ENCODE assay signal across 31 cellular contexts in genomic region chr4:52946811-52947210, GRCh38.
DNase-seq lines count a peak whose midpoint lies in the region; ATAC-seq and TF ChIP-seq lines count a peak whose summit lies in the region.
"Had no signal": no experiment of that assay in that cellular context is flagged by ENCODE, and none has a peak within 500 bp of the region (broad histone marks: within the 10 kb centered on the region; RNA-seq: fewer than 3 reads in every experiment).

No MANE protein-coding gene starts in this region.

- no peaks in the 10 kb centered on the region for H3K36me3 ChIP-seq in BE2C
- H3K36me3 ChIP-seq in heart left ventricle, result no peaks in the 10 kb centered on the region
- H3K36me3 ChIP-seq: lower lobe of right lung, ovary, stomach, thyroid gland, uterus had no signal

- DNase-seq in BE2C, result peak; percentile 12
- DNase-seq in WTC11 (ENCODE audit: low spot score), result no peak
- peak in 4 of 5 donors; percentile 36 to 69 (median 53) for DNase-seq in heart left ventricle
- no peak for DNase-seq in neural crest cell (ENCODE audit: low read depth, low spot score)
- no peak for DNase-seq in activated CD4-positive, alpha-beta T cell treated with anti-CD3 and anti-CD28 coated beads, Interleukin-2, amount 50 U/mL, for 1 hour
- no peak for DNase-seq in NCI-H1048 (lab: John Stamatoyannopoulos, UW)
- no peak for DNase-seq in natural killer cell treated with Interleukin-12 subunit alpha and Interleukin-12 subunit beta and Interleukin-15 and Interleukin-18, amount 100 ng/mL, for 72 hours (ENCODE audit: low spot score)
- DNase-seq: activated CD8-positive, alpha-beta T cell treated with anti-CD3 and anti-CD28 coated beads, Interleukin-2, amount 10 ng/mL, durations not matched to agents 7 days and 5 days; anterior cingulate cortex; CD4-positive, alpha-beta T cell; dermis blood vessel endothelial cell; endodermal cell; GOT3; head of caudate nucleus; HFFc6; lower lobe of right lung; midbrain; naive thymus-derived CD8-positive, alpha-beta T cell; NCI-H1092; NCI-H1694; NCI-H524 treated with DMSO at 0.1 percent for 48 hours; ovary; PC-9; stimulated activated CD4-positive, alpha-beta T cell treated with anti-CD3 and anti-CD28 coated beads, Interleukin-12 subunit alpha, Interleukin-12 subunit beta, amount 100 ng/mL, for 4 hours; stimulated activated CD4-positive, alpha-beta T cell treated with anti-CD3 and anti-CD28 coated beads, Interleukin-2, amount 100 ng/mL, for 48 hours; stomach; thyroid gland; uterus had no signal

- H3K9me3 ChIP-seq in BE2C, result no peaks in the 10 kb centered on the region
- H3K9me3 ChIP-seq in heart left ventricle, result no peaks in the 10 kb centered on the region
- H3K9me3 ChIP-seq: lower lobe of right lung, ovary, stomach, thyroid gland, uterus had no signal

- H3K27me3 Mint-ChIP-seq in WTC11 (ENCODE audit: low read depth) (no peaks in the 10 kb centered on the region), neural crest cell (ENCODE audit: low read depth) (no peaks in the 10 kb centered on the region)
- H3K27me3 Mint-ChIP-seq in natural killer cell treated with Interleukin-12 subunit alpha and Interleukin-12 subunit beta and Interleukin-15 and Interleukin-18, amount 100 ng/mL, for 72 hours, result no peaks in the 10 kb centered on the region
- H3K27me3 Mint-ChIP-seq: activated naive CD8-positive, alpha-beta T cell; CD4-positive, alpha-beta T cell; naive thymus-derived CD8-positive, alpha-beta T cell had no signal

- CTCF ChIA-PET in WTC11 (lab: Charles Lee), result interaction anchor here (0.9 to 1.0 kb wide), 2 partner anchors 35 to 401 kb away, joined by 3 to 5 read pairs; no protein-coding TSS in a partner anchor

- H3K4me3 Mint-ChIP-seq in WTC11 (no peak overlapping the region), neural crest cell (no peak overlapping the region)
- H3K4me3 Mint-ChIP-seq in natural killer cell treated with Interleukin-12 subunit alpha and Interleukin-12 subunit beta and Interleukin-15 and Interleukin-18, amount 100 ng/mL, for 72 hours, result no peak overlapping the region
- H3K4me3 Mint-ChIP-seq: activated CD8-positive, alpha-beta T cell treated with anti-CD3 and anti-CD28 coated beads, Interleukin-2, amount 10 ng/mL, durations not matched to agents 7 days and 5 days; activated naive CD8-positive, alpha-beta T cell; CD4-positive, alpha-beta T cell; endodermal cell; HFFc6; naive thymus-derived CD8-positive, alpha-beta T cell; T-helper 2 cell treated with Interferon-gamma antibody and Interleukin-4, amounts not matched to agents 5 μg/mL and 100 μg/mL, for 36 hours had no signal

- POLR2A ChIA-PET in WTC11 (lab: Charles Lee), result no interaction called here

- no peak overlapping the region for H3K4me3 ChIP-seq in BE2C (ENCODE audit: low read depth, low read length)
- H3K4me3 ChIP-seq in heart left ventricle, result no peak overlapping the region
- H3K4me3 ChIP-seq: lower lobe of right lung, ovary, PC-9, stomach, thyroid gland, uterus had no signal

- TF ChIP-seq CTCF in BE2C (IDR thresholded peaks at IDR 0.05; ENCODE audit: low read depth, low read length), result no peak
- no peak for TF ChIP-seq CTCF in WTC11 (IDR thresholded peaks at IDR 0.05)
- no peak for TF ChIP-seq CTCF in heart left ventricle (IDR thresholded peaks at IDR 0.05)
- no peak for TF ChIP-seq CTCF in neural crest cell (conservative IDR thresholded peaks at IDR 0.05)

- H3K9me3 Mint-ChIP-seq in WTC11 (peaks cover 8% of the 10 kb centered on the region), neural crest cell (peaks cover 2% of the 10 kb centered on the region)
- no peaks in the 10 kb centered on the region for H3K9me3 Mint-ChIP-seq in natural killer cell treated with Interleukin-12 subunit alpha and Interleukin-12 subunit beta and Interleukin-15 and Interleukin-18, amount 100 ng/mL, for 72 hours
- H3K9me3 Mint-ChIP-seq: CD4-positive, alpha-beta T cell; endodermal cell; HFFc6; naive thymus-derived CD8-positive, alpha-beta T cell; T-helper 2 cell treated with Interferon-gamma antibody and Interleukin-4, amounts not matched to agents 5 μg/mL and 100 μg/mL, for 36 hours had no signal

- ATAC-seq in WTC11, result 0 out of 2 replicates have a peak, but pooled peaks have one; percentile 20
- peak; percentile 95 to 98 (median 96) for ATAC-seq in heart left ventricle
- ATAC-seq in HG03196 (IDR thresholded peaks at IDR 0.05; ENCODE audit: unreplicated experiment), result no peak
- ATAC-seq in natural killer cell treated with Interleukin-12 subunit alpha and Interleukin-12 subunit beta and Interleukin-15 and Interleukin-18, amount 100 ng/mL, for 72 hours, result no peak
- ATAC-seq: activated CD8-positive, alpha-beta T cell treated with anti-CD3 and anti-CD28 coated beads, Interleukin-2, amount 10 ng/mL, durations not matched to agents 7 days and 5 days; lower lobe of right lung; naive thymus-derived CD8-positive, alpha-beta T cell had no signal

- H3K4me1 Mint-ChIP-seq in WTC11 (peaks cover 39% of the 10 kb centered on the region), neural crest cell (peaks cover 35% of the 10 kb centered on the region)
- H3K4me1 Mint-ChIP-seq in natural killer cell treated with Interleukin-12 subunit alpha and Interleukin-12 subunit beta and Interleukin-15 and Interleukin-18, amount 100 ng/mL, for 72 hours (ENCODE audit: low read depth in 2 of 2), result peaks cover 0 to 3% of the 10 kb centered on the region in 2 donors

- intact Hi-C loops in heart left ventricle (cut with DNase I), result no loop called here

- no peak overlapping the region for H3K27ac Mint-ChIP-seq in WTC11
- H3K27ac Mint-ChIP-seq in neural crest cell (ENCODE audit: unreplicated experiment), result peak overlapping the region; percentile 68
- no peak overlapping the region for H3K27ac Mint-ChIP-seq in natural killer cell treated with Interleukin-12 subunit alpha and Interleukin-12 subunit beta and Interleukin-15 and Interleukin-18, amount 100 ng/mL, for 72 hours
- H3K27ac Mint-ChIP-seq: activated CD8-positive, alpha-beta T cell treated with anti-CD3 and anti-CD28 coated beads, Interleukin-2, amount 10 ng/mL, durations not matched to agents 7 days and 5 days; activated naive CD8-positive, alpha-beta T cell; CD4-positive, alpha-beta T cell; endodermal cell; HFFc6; naive thymus-derived CD8-positive, alpha-beta T cell; T-helper 2 cell treated with Interferon-gamma antibody and Interleukin-4, amounts not matched to agents 5 μg/mL and 100 μg/mL, for 36 hours had no signal

- 0 out of 2 replicates have a peak, but pooled peaks cover 3% of the 10 kb centered on the region for H3K36me3 Mint-ChIP-seq in WTC11
- no peaks in the 10 kb centered on the region for H3K36me3 Mint-ChIP-seq in neural crest cell (ENCODE audit: low read depth)
- peaks cover 4% of the 10 kb centered on the region for H3K36me3 Mint-ChIP-seq in natural killer cell treated with Interleukin-12 subunit alpha and Interleukin-12 subunit beta and Interleukin-15 and Interleukin-18, amount 100 ng/mL, for 72 hours

- H3K27me3 ChIP-seq in BE2C (no peaks in the 10 kb centered on the region), heart left ventricle (no peaks in the 10 kb centered on the region)
- H3K27me3 ChIP-seq: ovary, stomach, thyroid gland, uterus had no signal

- H3K4me1 ChIP-seq in BE2C (peaks cover 23% of the 10 kb centered on the region), heart left ventricle (peaks cover 0 to 44% (median 9%) of the 10 kb centered on the region in 12 donors)
- H3K4me1 ChIP-seq: lower lobe of right lung, stomach, thyroid gland, uterus had no signal

- 30 to 46% (median 44%) methylated on average over 2 of the region's 2 CpGs for WGBS in heart left ventricle, 4 donors

- H3K27ac ChIP-seq in heart left ventricle, result peak overlapping the region; percentile 3 to 86 (median 70)
- H3K27ac ChIP-seq: lower lobe of right lung, PC-9, stomach, thyroid gland, uterus had no signal

- no peak for TF ChIP-seq POLR2A in heart left ventricle (IDR thresholded peaks at IDR 0.05)

TF ChIP-seq in WTC11, 78 proteins besides CTCF, POLR2A, EP300 and RAD21 (continues in another document):
- TF ChIP-seq NFE2L1 (CRISPR knock-in tag; IDR thresholded peaks at IDR 0.05) (no peak), ZBTB43 (CRISPR knock-in tag; IDR thresholded peaks at IDR 0.05) (no peak), FOXJ3 (CRISPR knock-in tag; IDR thresholded peaks at IDR 0.05; ENCODE audit: borderline replicate concordance) (no peak), JAZF1 (CRISPR knock-in tag; IDR thresholded peaks at IDR 0.05) (no peak), ZNF232 (CRISPR knock-in tag; IDR thresholded peaks at IDR 0.05) (no peak), ZNF121 (CRISPR knock-in tag; IDR thresholded peaks at IDR 0.05) (no peak), FOXP4 (CRISPR knock-in tag; IDR thresholded peaks at IDR 0.05) (no peak), ELF4 (CRISPR knock-in tag; IDR thresholded peaks at IDR 0.05; ENCODE audit: low read depth) (no peak), NFATC4 (CRISPR knock-in tag; IDR thresholded peaks at IDR 0.05) (no peak), OVOL2 (CRISPR knock-in tag; IDR thresholded peaks at IDR 0.05; ENCODE audit: borderline replicate concordance) (no peak), NR2C2 (CRISPR knock-in tag; IDR thresholded peaks at IDR 0.05) (no peak)

Comparison
In these comparisons a context has a peak if more than half of its experiments do, and no peak if none do; other contexts are left out.
1. DNase-seq: peak in BE2C (single experiment) and heart left ventricle (4 of 5); none in WTC11 (single experiment), neural crest cell (single experiment), activated CD4-positive, alpha-beta T cell treated with anti-CD3 and anti-CD28 coated beads, Interleukin-2, amount 50 U/mL, for 1 hour (single experiment), NCI-H1048 (single experiment) and natural killer cell treated with Interleukin-12 subunit alpha and Interleukin-12 subunit beta and Interleukin-15 and Interleukin-18, amount 100 ng/mL, for 72 hours (single experiment).
2. ATAC-seq: peak in WTC11 (single experiment) and heart left ventricle (4 of 4); none in HG03196 (single experiment) and natural killer cell treated with Interleukin-12 subunit alpha and Interleukin-12 subunit beta and Interleukin-15 and Interleukin-18, amount 100 ng/mL, for 72 hours (0 of 2).